Comparison of ENCODE assay signal across 16 cellular contexts in the genomic region with DNA sequence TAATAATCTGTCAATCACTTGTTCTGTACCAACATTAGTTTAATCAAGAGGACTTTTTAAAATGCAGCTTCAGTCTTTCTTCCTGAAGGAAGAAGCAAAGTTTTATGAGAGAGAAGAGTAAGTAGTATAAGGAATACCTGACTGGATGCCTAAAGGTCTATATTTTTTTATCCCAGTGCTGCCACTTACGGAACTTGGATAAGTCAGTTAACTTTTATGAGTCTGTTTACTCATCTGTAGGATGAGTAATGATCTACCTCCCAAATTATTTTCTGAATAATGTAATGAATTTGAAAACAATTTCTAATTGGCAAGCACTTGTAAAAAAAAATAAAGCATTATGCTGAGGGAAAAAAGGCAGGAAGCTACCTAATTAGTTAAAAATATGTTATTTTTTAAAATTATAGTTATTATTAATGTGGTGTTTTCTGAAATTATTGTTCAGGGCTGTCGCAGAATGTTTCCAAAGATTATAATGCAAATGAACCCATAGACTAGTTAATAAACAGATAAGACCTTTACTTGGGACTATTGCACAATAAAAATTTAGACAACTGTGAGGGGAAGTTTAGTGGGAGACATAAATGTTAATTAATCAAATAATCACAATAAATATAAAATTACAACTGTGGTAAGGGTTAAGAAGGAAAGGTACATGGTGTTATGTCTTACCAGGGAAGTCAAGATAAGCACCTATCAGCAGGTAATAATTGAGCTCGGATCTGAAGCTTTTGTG. TPM values are rescaled to one million over a fixed set of nuclear protein-coding genes. Genes with fewer than 3 reads are reported as not detected.
DNase-seq lines count a peak whose midpoint lies in the region; ATAC-seq, FAIRE-seq and TF ChIP-seq lines count a peak whose summit lies in the region.
"Had no signal": no experiment of that assay in that cellular context is flagged by ENCODE, and none has a peak within 500 bp of the region (broad histone marks: within the 10 kb centered on the region; RNA-seq: fewer than 3 reads in every experiment).

No MANE protein-coding gene starts in this region.

- dilution Hi-C loops in IMR-90 (cut with HindIII; ENCODE audit: low sequenced_read_pairs, unreplicated experiment) = no loop called here

- no peak overlapping the region for H3K4ac ChIP-seq in IMR-90 (ENCODE audit: low read depth, low read length)

- RAD21 ChIA-PET in GM12878 (lab: Charles Lee; ENCODE audit: unreplicated experiment) = interaction anchor here (0.7 to 4.3 kb wide), 6 partner anchors 9 to 131 kb away, joined by 3 to 25 read pairs (median 5); a partner anchor contains a TSS

- H2AK5ac ChIP-seq in IMR-90 (ENCODE audit: low read depth, low read length) = no peak overlapping the region

- H2BK120ac ChIP-seq in IMR-90 (ENCODE audit: low read depth, low read length) = no peak overlapping the region

- peaks cover 2% of the 10 kb centered on the region for H3K79me2 ChIP-seq in GM12878 (ENCODE audit: control insufficient read depth, insufficient read depth, low read length)

- TF ChIP-seq EP300 in GM12878 (IDR thresholded peaks at IDR 0.05; ENCODE audit: borderline replicate concordance in 1 of 2, control insufficient read depth in 1 of 2, low read depth in 2 of 2, low read length in 2 of 2) = no peak

- TF ChIP-seq CTCF in IMR-90 (conservative IDR thresholded peaks at IDR 0.05; ENCODE audit: low read depth, low read length) (no peak), GM12878 (IDR thresholded peaks at IDR 0.05 in 2 of 3, conservative IDR thresholded peaks at IDR 0.05 in 1 of 3; ENCODE audit: control insufficient read depth in 2 of 3, extremely low read depth in 1 of 3, insufficient read depth in 1 of 3, low read depth in 3 of 3, low read length in 3 of 3) (no peak)

- FAIRE-seq in A204.1 (lab: Jason Lieb, UNC) (peak; percentile 67), GM12878 (lab: Jason Lieb, UNC) (no peak)
- FAIRE-seq: H1 had no signal

- H2BK20ac ChIP-seq in IMR-90 (ENCODE audit: low read depth, low read length) = no peak overlapping the region

- no peak overlapping the region for H2BK15ac ChIP-seq in IMR-90 (ENCODE audit: low read depth, low read length)

- H3K4me1 ChIP-seq in IMR-90 (ENCODE audit: control insufficient read depth, insufficient read depth, low read length) = peaks cover 7% of the 10 kb centered on the region
- H3K4me1 ChIP-seq in GM12878 (ENCODE audit: control insufficient read depth, insufficient read depth, low read length) = no peaks in the 10 kb centered on the region
- H3K4me1 ChIP-seq: BE2C had no signal

- peaks cover 7% of the 10 kb centered on the region for H3K9me1 ChIP-seq in IMR-90 (ENCODE audit: insufficient read depth, low read length)

- peak; percentile 54 for DNase-seq in ELR (ENCODE audit: low read depth)
- DNase-seq in IMR-90 = no peak
- no peak for DNase-seq in GM12878 (ENCODE audit: low read depth, low spot score)
- DNase-seq in DMS79 (lab: John Stamatoyannopoulos, UW) = no peak
- no peak for DNase-seq in HK-2 (ENCODE audit: unreplicated experiment)
- no peak for DNase-seq in HEK293T (ENCODE audit: extremely low spot score)
- DNase-seq: BE2C; CD4-positive, alpha-beta memory T cell; DMS79 treated with DMSO at 0.1 percent for 48 hours; HCEC 1CT; Kasumi-1; KBM-7 had no signal

- H4K5ac ChIP-seq in IMR-90 (ENCODE audit: low read depth, low read length) = no peak overlapping the region

- no peaks in the 10 kb centered on the region for H3K27me3 ChIP-seq in IMR-90 (ENCODE audit: control insufficient read depth, insufficient read depth, low read length)
- H3K27me3 ChIP-seq in GM12878 (replicated peaks in 1 of 2; ENCODE audit: control insufficient read depth in 2 of 2, insufficient read depth in 2 of 2, low read length in 1 of 2) = no peaks in the 10 kb centered on the region
- H3K27me3 ChIP-seq: BE2C had no signal

- no peak overlapping the region for H3K4me2 ChIP-seq in IMR-90 (ENCODE audit: low read depth, low read length)
- H3K4me2 ChIP-seq in GM12878 (ENCODE audit: control insufficient read depth, insufficient read depth) = no peak overlapping the region

- H3K56ac ChIP-seq in IMR-90 (ENCODE audit: extremely low read depth, insufficient read depth, low read length) = no peak overlapping the region

- in situ Hi-C loops in IMR-90 (cut with MboI; ENCODE audit: low sequenced_read_pairs) (no loop called here), GM12878 (cut with MboI) (no loop called here)

- H3K9me3 ChIP-seq in IMR-90 (ENCODE audit: control insufficient read depth, insufficient read depth, low read length) (no peaks in the 10 kb centered on the region), GM12878 (replicated peaks; ENCODE audit: control insufficient read depth, insufficient read depth, low read length) (no peaks in the 10 kb centered on the region)
- H3K9me3 ChIP-seq: BE2C had no signal

- POLR2A ChIA-PET in IMR-90 (lab: Charles Lee; ENCODE audit: unreplicated experiment) (interaction anchor here (0.6 kb wide), 1 partner anchor 42 kb away, joined by 6 read pairs; no protein-coding TSS in a partner anchor), GM12878 (lab: Charles Lee) (interaction anchor here (0.7 to 1.3 kb wide), 2 partner anchors 24 to 130 kb away, joined by 3 to 6 read pairs; a partner anchor contains a TSS), HEK293T (lab: Yijun Ruan, JAX) (no interaction called here)

- peaks cover 5 to 36% of the 10 kb centered on the region in 2 experiments; a peak in 3 of 4 replicates for H3K79me1 ChIP-seq in IMR-90 (ENCODE audit: low read depth in 1 of 2, low read length in 2 of 2)

- TF ChIP-seq RAD21 in IMR-90 (IDR thresholded peaks at IDR 0.05; ENCODE audit: low read length) = no peak
- no peak for TF ChIP-seq RAD21 in GM12878 (IDR thresholded peaks at IDR 0.05; ENCODE audit: insufficient read depth, low read depth, low read length)

- H2AFZ ChIP-seq in IMR-90 (replicated peaks; ENCODE audit: low read length, poor library complexity) (no peak overlapping the region), GM12878 (ENCODE audit: control insufficient read depth, low read depth, low read length) (no peak overlapping the region)

- no peak overlapping the region for H3K27ac ChIP-seq in IMR-90 (ENCODE audit: insufficient read depth, low read length)
- no peak overlapping the region; the same call in 1 of the 2 replicates for H3K27ac ChIP-seq in GM12878 (ENCODE audit: control insufficient read depth, insufficient read depth)
- H3K27ac ChIP-seq: C4-2B, HL-60 had no signal

- H3K4me3 ChIP-seq in IMR-90 (ENCODE audit: insufficient read depth, low read depth, low read length) (no peak overlapping the region), GM12878 (no peak overlapping the region)

- TF ChIP-seq POLR2A in IMR-90 (IDR thresholded peaks at IDR 0.05; ENCODE audit: low read depth, low read length) (no peak), GM12878 (IDR thresholded peaks at IDR 0.05; ENCODE audit: low read depth, low read length) (no peak)

- H4K8ac ChIP-seq in IMR-90 (ENCODE audit: low read depth in 2 of 2, low read length in 2 of 2) = no peak overlapping the region

- no peak overlapping the region for H3K9ac ChIP-seq in IMR-90 (ENCODE audit: low read depth, low read length)
- H3K9ac ChIP-seq in GM12878 (ENCODE audit: control insufficient read depth, insufficient read depth, low read length) = no peak overlapping the region

- no peak overlapping the region for H3K23ac ChIP-seq in IMR-90 (ENCODE audit: low read depth, low read length)

- peaks cover 11% of the 10 kb centered on the region; the same call in 1 of the 2 replicates for H4K20me1 ChIP-seq in IMR-90 (ENCODE audit: insufficient read depth, low read length)
- no peaks in the 10 kb centered on the region for H4K20me1 ChIP-seq in GM12878 (ENCODE audit: control insufficient read depth, insufficient read depth)

- H3K18ac ChIP-seq in IMR-90 (ENCODE audit: low read depth, low read length) = no peak overlapping the region

- H2AK9ac ChIP-seq in IMR-90 (replicated peaks; ENCODE audit: low read depth, low read length, poor library complexity) = no peak overlapping the region

- CTCF ChIA-PET in IMR-90 (lab: Yijun Ruan, JAX) (interaction anchor here (0.6 to 0.7 kb wide), 3 partner anchors 103 to 269 kb away, joined by 3 to 8 read pairs (median 4); no protein-coding TSS in a partner anchor), GM12878 (lab: Yijun Ruan, JAX) (interaction anchor here (0.6 to 2.3 kb wide), 8 partner anchors 10 to 283 kb away, joined by 3 to 9 read pairs (median 3); a partner anchor contains a TSS), HEK293T (lab: Yijun Ruan, JAX) (interaction anchor here (0.6 kb wide), 1 partner anchor 130 kb away, joined by 3 read pairs; a partner anchor contains a TSS)

- BruUV-seq in IMR-90 (replicated peaks; lab: Mats Ljungman, UMichigan) (no TSS peak), GM12878 (replicated peaks; lab: Mats Ljungman, UMichigan) (TSS peak; percentile 24)

- intact Hi-C loops in IMR-90 (cut with micrococcal nuclease) (no loop called here), GM12878 (cut with micrococcal nuclease; ENCODE audit: unreplicated experiment) (no loop called here)

- WGBS in IMR-90 (ENCODE audit: extremely low coverage in 2 of 2, insufficient read length in 1 of 2), 2 experiments = no CpG with 5 or more reads among the region's 3 CpGs
- WGBS in GM12878 (ENCODE audit: insufficient coverage, insufficient replicate concordance, low lambda C conversion rate, missing lambda C conversion rate) = 98% methylated on average over 3 of the region's 3 CpGs

- no peak overlapping the region for H3K14ac ChIP-seq in IMR-90 (replicated peaks; ENCODE audit: low read depth, low read length)

- peaks cover 4% of the 10 kb centered on the region; the same call in 1 of the 2 replicates for H3K36me3 ChIP-seq in IMR-90 (ENCODE audit: control insufficient read depth, insufficient read depth, low read length)
- H3K36me3 ChIP-seq in GM12878 (ENCODE audit: control insufficient read depth in 2 of 2, insufficient read depth in 2 of 2, low read length in 1 of 2) = no peaks in the 10 kb centered on the region
- H3K36me3 ChIP-seq: BE2C had no signal

- H4K91ac ChIP-seq in IMR-90 (ENCODE audit: insufficient read depth, low read depth, low read length) = no peak overlapping the region

- SMC1A ChIA-PET in GM12878 (lab: Charles Lee; ENCODE audit: uncharacterized antibody, unreplicated experiment) = interaction anchor here (0.5 to 3.2 kb wide), 12 partner anchors 8 to 265 kb away, joined by 3 to 10 read pairs (median 4); no protein-coding TSS in a partner anchor

- ATAC-seq in IMR-90 (ENCODE audit: low read depth) (no peak), GM12878 (no peak)

- no peak overlapping the region for H2BK5ac ChIP-seq in IMR-90 (ENCODE audit: low read depth, low read length, poor library complexity, severe bottlenecking)

RNA-seq across cellular contexts. Expression of a gene that starts 24.6 kb away (rescaled TPM):
- 21.5 and 54.2 TPM in 2 replicates for total RNA-seq in IMR-90 (2012; rRNA removed)
- polyA plus RNA-seq in IMR-90 (2012; rRNA removed) = 6.0 and 8.1 TPM in 2 replicates
- 0.52 and 0.96 TPM in 2 replicates for polyA plus RNA-seq in IMR-90 (2012; cell fraction: cytosol; rRNA removed)
- polyA plus RNA-seq in IMR-90 (2012; cell fraction: nucleus; rRNA removed; ENCODE audit: low replicate concordance) = 0.30 and 3.6 TPM in 2 replicates
- total RNA-seq in GM12878 (2013; cell fraction: nucleolus; rRNA removed) = 36.3 TPM in 2 replicates
- 15.1 and 16.8 TPM in 2 replicates for total RNA-seq in GM12878 (2014; rRNA removed)
- total RNA-seq in GM12878 (2014; rRNA removed; fragmentation: Illumina TruSeq; extraction: Trizol) = 24.2 and 27.0 TPM in 2 replicates
- 15.0 and 17.5 TPM in 2 replicates for total RNA-seq in GM12878 (2021)
- polyA plus RNA-seq in GM12878 (2011; ENCODE audit: low read depth) = 4.9 TPM
- polyA plus RNA-seq in GM12878 (2011; rRNA removed) = 12.8 and 21.1 TPM in 2 replicates
- polyA plus RNA-seq in GM12878 (2011; cell fraction: cytosol; rRNA removed) = 3.3 and 3.8 TPM in 2 replicates
- 9.1 and 11.5 TPM in 2 replicates for polyA plus RNA-seq in GM12878 (2011; cell fraction: nucleus; rRNA removed)
- polyA plus RNA-seq in GM12878 (2012) = 6.0 and 9.6 TPM in 2 replicates
- 16.8 and 20.8 TPM in 2 replicates for polyA plus RNA-seq in GM12878 (2014; fragmentation: Illumina TruSeq; extraction: Trizol)
- polyA plus RNA-seq in GM12878 (2014; fragmentation: Nextera tagmentation; extraction: Ambion mirVana) = 1 to 10 TPM; 6.0 to 6.4 TPM
- polyA plus RNA-seq in GM12878 (2014; rRNA removed) = 7.4 and 9.3 TPM in 2 replicates
- polyA plus RNA-seq in GM12878 (2016; fragmentation: Nextera tagmentation; extraction: Ambion mirVana) = 1 to 10 TPM; 2.5 to 3.4 TPM
- polyA minus RNA-seq in GM12878 (2011; rRNA and poly(A)+ RNA removed) = 8.0 and 10.5 TPM in 2 replicates
- polyA minus RNA-seq in GM12878 (2011; cell fraction: cytosol; rRNA and poly(A)+ RNA removed) = 6.9 and 12.6 TPM in 2 replicates
- polyA minus RNA-seq in GM12878 (2011; cell fraction: nucleus; rRNA and poly(A)+ RNA removed) = 6.3 and 8.2 TPM in 2 replicates
